In the genomic region with DNA sequence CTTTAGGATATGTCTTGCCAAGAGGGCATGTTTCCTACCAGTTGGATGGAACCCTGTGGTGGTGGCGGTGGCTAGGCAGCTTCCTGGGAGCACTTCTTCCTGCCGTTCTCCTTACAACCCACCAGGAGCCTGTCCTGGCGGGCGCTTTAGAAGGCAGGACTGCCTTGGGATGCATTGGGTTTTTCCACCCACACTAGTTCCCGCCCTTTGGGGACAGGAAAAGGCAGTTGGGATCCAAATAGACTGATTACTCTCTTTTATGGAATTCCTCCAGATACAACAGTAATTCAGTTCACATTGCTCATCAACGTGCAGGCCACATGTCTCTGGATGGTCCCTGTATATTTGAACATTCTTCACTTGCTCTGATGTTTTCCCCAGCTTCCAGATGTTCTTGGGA, we compare ENCODE assay signal across 18 cellular contexts.
A peak's percentile ranks its signal among the peaks of the same experiment; 100 is the strongest.
DNase-seq lines count a peak whose midpoint lies in the region; ATAC-seq and TF ChIP-seq lines count a peak whose summit lies in the region.
"Had no signal": no experiment of that assay in that cellular context is flagged by ENCODE, and none has a peak within 500 bp of the region (broad histone marks: within the 10 kb centered on the region; RNA-seq: fewer than 3 reads in every experiment).

No MANE protein-coding gene starts in this region.

- no peaks in the 10 kb centered on the region for H3K79me2 ChIP-seq in GM23248 (ENCODE audit: insufficient read depth)

- in situ Hi-C loops in GM23248 (cut with MboI) = loop anchor here (10.0 to 25.0 kb wide), 5 partner anchors 303 to 1110 kb away; a partner anchor contains a TSS

- intact Hi-C loops in left ventricle myocardium superior (cut with micrococcal nuclease) = no loop called here

- ATAC-seq in left ventricle myocardium superior = peak; percentile 96
- ATAC-seq: activated CD8-positive, alpha-beta T cell treated with anti-CD3 and anti-CD28 coated beads for 36 hours; left lobe of liver; naive thymus-derived CD8-positive, alpha-beta T cell had no signal

- H3K9ac ChIP-seq in GM23248 (peak overlapping the region; percentile 30), adipocyte (ENCODE audit: low read length) (no peak overlapping the region)
- H3K9ac ChIP-seq: SK-N-SH had no signal

- H3K4me2 ChIP-seq in GM23248 (ENCODE audit: unreplicated experiment) = peak overlapping the region; percentile 73
- H3K4me2 ChIP-seq: SK-N-SH had no signal

- H3K36me3 ChIP-seq in GM23248 (ENCODE audit: low read depth) (no peaks in the 10 kb centered on the region), adipocyte (ENCODE audit: control insufficient read depth, insufficient read depth, low read length, severe bottlenecking) (no peaks in the 10 kb centered on the region), tibial nerve (no peaks in the 10 kb centered on the region)
- H3K36me3 ChIP-seq: brain microvascular endothelial cell had no signal

- TF ChIP-seq POLR2A in tibial nerve (IDR thresholded peaks at IDR 0.05) = no peak

- H3K9me2 ChIP-seq in GM23248 (ENCODE audit: insufficient read depth) = no peaks in the 10 kb centered on the region
- H3K9me2 ChIP-seq: SK-N-SH had no signal

- no peaks in the 10 kb centered on the region for H3K9me3 ChIP-seq in GM23248 (ENCODE audit: low read depth)
- H3K9me3 ChIP-seq in adipocyte (ENCODE audit: control insufficient read depth, low read length) = peaks cover 4% of the 10 kb centered on the region
- H3K9me3 ChIP-seq in tibial nerve = no peaks in the 10 kb centered on the region
- H3K9me3 ChIP-seq: SK-N-SH had no signal

- 4% methylated on average over 6 of the region's 6 CpGs for WGBS in GM23248 (ENCODE audit: low coverage in 1 of 2, low lambda C conversion rate in 2 of 2, missing lambda C conversion rate in 2 of 2), 2 experiments
- WGBS in tibial nerve, 2 donors = 52 to 56% methylated on average over 6 of the region's 6 CpGs

- H4K20me1 ChIP-seq in GM23248 (ENCODE audit: insufficient read depth) = no peaks in the 10 kb centered on the region

- TF ChIP-seq EP300 in tibial nerve (IDR thresholded peaks at IDR 0.05) = no peak

- peak overlapping the region; percentile 49 for H3K27ac ChIP-seq in GM23248
- peak overlapping the region in 2 of 4 donors; percentile 38 to 49 for H3K27ac ChIP-seq in tibial nerve
- H3K27ac ChIP-seq: brain microvascular endothelial cell had no signal

- H3F3A ChIP-seq in GM23248 (ENCODE audit: insufficient read depth) = peaks cover 21% of the 10 kb centered on the region

- H3K4me3 ChIP-seq in GM23248 (peak overlapping the region; percentile 55), adipocyte (ENCODE audit: low read length) (peak overlapping the region; percentile 20), tibial nerve (no peak overlapping the region)

- no peak for TF ChIP-seq CTCF in tibial nerve (IDR thresholded peaks at IDR 0.05)

- H3K27me3 ChIP-seq in GM23248 (replicated peaks; ENCODE audit: insufficient read depth) = no peaks in the 10 kb centered on the region
- no peaks in the 10 kb centered on the region for H3K27me3 ChIP-seq in adipocyte (replicated peaks; ENCODE audit: control insufficient read depth, insufficient read depth, low read length)
- H3K27me3 ChIP-seq in tibial nerve = no peaks in the 10 kb centered on the region
- H3K27me3 ChIP-seq: brain microvascular endothelial cell had no signal

- DNase-seq in GM23248 (peak; percentile 87), adipocyte (ENCODE audit: low read depth) (peak; percentile 45), left ventricle myocardium superior (peak; percentile 68), tibial nerve (ENCODE audit: low spot score in 2 of 2) (peak; percentile 18 to 38), DMS79 (lab: John Stamatoyannopoulos, UW) (no peak), NCI-H446 (lab: John Stamatoyannopoulos, UW) (no peak), NAMALWA (ENCODE audit: low spot score) (no peak)
- DNase-seq: activated CD8-positive, alpha-beta T cell treated with anti-CD3 and anti-CD28 coated beads for 36 hours; brain microvascular endothelial cell; effector CD8-positive, alpha-beta T cell; head of caudate nucleus; naive thymus-derived CD8-positive, alpha-beta T cell; NCI-H1417 treated with DMSO at 0.1 percent for 48 hours; NCI-H226; SK-N-SH; stimulated activated CD4-positive, alpha-beta T cell treated with anti-CD3 and anti-CD28 coated beads, Interleukin-2, amount 100 ng/mL, for 48 hours; trophoblast cell had no signal

- H3K4me1 ChIP-seq in GM23248 (ENCODE audit: insufficient read depth) (peaks cover 37% of the 10 kb centered on the region), adipocyte (ENCODE audit: control insufficient read depth, insufficient read depth, low read length) (peaks cover 17% of the 10 kb centered on the region), tibial nerve (peaks cover 0 to 11% (median 2%) of the 10 kb centered on the region in 4 donors)

- peak overlapping the region; percentile 61 for H2AFZ ChIP-seq in GM23248

Comparison
In these comparisons a context has a peak if more than half of its experiments do, and no peak if none do; other contexts are left out.
1. DNase-seq: peak in GM23248 (single experiment), adipocyte (single experiment), left ventricle myocardium superior (single experiment) and tibial nerve (2 of 2); none in DMS79 (single experiment), NCI-H446 (0 of 2) and NAMALWA (single experiment).
2. H3K4me3 ChIP-seq: peak in GM23248 (single experiment) and adipocyte (single experiment); none in tibial nerve (0 of 4).